8 cellular contexts compared by ENCODE assay signal in genomic region chr1:235093685-235094592, GRCh38. TPM values are rescaled to one million over a fixed set of nuclear protein-coding genes. Genes with fewer than 3 reads are reported as not detected.
DNase-seq lines count a peak whose midpoint lies in the region; ATAC-seq lines count a peak whose summit lies in the region.

No MANE protein-coding gene starts in this region.

- DNase-seq in GF-D8 (lab: John Stamatoyannopoulos, UW) = peak; percentile 14
- peak; percentile 92 for DNase-seq in NCI-H82 (lab: John Stamatoyannopoulos, UW)
- DNase-seq in activated CD4-positive, alpha-beta T cell treated with anti-CD3 and anti-CD28 coated beads, Interleukin-2, amount 50 U/mL, for 4 hours = peak; percentile 82 to 85
- DNase-seq in ecto neural progenitor cell (ENCODE audit: low spot score) = peak; percentile 85
- peak; percentile 66 to 69 for DNase-seq in lung microvascular endothelial cell (ENCODE audit: low read depth in 2 of 2)
- DNase-seq in stimulated activated CD4-positive, alpha-beta T cell treated with anti-CD3 and anti-CD28 coated beads, TNF-alpha, amount 100 ng/mL, for 24 hours (ENCODE audit: low read depth in 3 of 3) = peak; percentile 69 to 83 (median 74)
- DNase-seq in NCI-H2227 treated with DMSO at 0.1 percent for 48 hours (lab: John Stamatoyannopoulos, UW) = no peak

- ATAC-seq in HG03097 (IDR thresholded peaks at IDR 0.05; ENCODE audit: low FRiP score, unreplicated experiment) = peak; percentile 55

RNA-seq across cellular contexts. Expression of gene TOMM20, which starts 34.7 kb away (rescaled TPM):
- 74.4 and 78.5 TPM in 2 replicates for total RNA-seq in lung microvascular endothelial cell
